Comparison of ENCODE assay signal across 1 cellular context in genomic region chr17:82636626-82637598, GRCh38.
TF ChIP-seq lines count a peak whose summit lies in the region.

No MANE protein-coding gene starts in this region.

TF ChIP-seq in HepG2, 621 proteins besides CTCF, POLR2A, EP300 and RAD21 (continued from another document and continues in another):
- TF ChIP-seq DZIP1 (CRISPR knock-in tag; IDR thresholded peaks at IDR 0.05) (no peak), THYN1 (CRISPR knock-in tag; IDR thresholded peaks at IDR 0.05; ENCODE audit: borderline replicate concordance, low read depth) (no peak), LBX2 (CRISPR knock-in tag; IDR thresholded peaks at IDR 0.05; ENCODE audit: borderline replicate concordance) (no peak), ZNF704 (CRISPR knock-in tag; IDR thresholded peaks at IDR 0.05; ENCODE audit: borderline replicate concordance) (no peak), BCLAF1 (IDR thresholded peaks at IDR 0.05) (no peak), HNRNPK (IDR thresholded peaks at IDR 0.05; ENCODE audit: low read depth, low read length, poor library complexity, severe bottlenecking) (no peak), FOXP1 (IDR thresholded peaks at IDR 0.05) (peak; percentile 54; the same call in 1 of the 2 replicates), FOXP1 (CRISPR knock-in tag; IDR thresholded peaks at IDR 0.05) (peak; percentile 64; the same call in 1 of the 2 replicates), REXO4 (CRISPR knock-in tag; IDR thresholded peaks at IDR 0.05; ENCODE audit: borderline replicate concordance) (no peak), TCF7L2 (IDR thresholded peaks at IDR 0.05; ENCODE audit: low read depth, low read length) (no peak), TFE3 (CRISPR knock-in tag; IDR thresholded peaks at IDR 0.05) (no peak), TSC22D2 (CRISPR knock-in tag; IDR thresholded peaks at IDR 0.05; ENCODE audit: borderline replicate concordance) (no peak), ZBTB14 (CRISPR knock-in tag; IDR thresholded peaks at IDR 0.05) (no peak), CBX2 (IDR thresholded peaks at IDR 0.05; ENCODE audit: low read depth, low read length) (no peak), CBX2 (CRISPR knock-in tag; IDR thresholded peaks at IDR 0.05; ENCODE audit: low read depth) (no peak), SOX5 (CRISPR knock-in tag; IDR thresholded peaks at IDR 0.05; ENCODE audit: borderline replicate concordance) (peak; percentile 69; the same call in 1 of the 2 replicates), CHD4 (IDR thresholded peaks at IDR 0.05; ENCODE audit: borderline replicate concordance, low read length) (no peak), CENPT (CRISPR knock-in tag; IDR thresholded peaks at IDR 0.05; ENCODE audit: low read depth) (no peak), ZNF776 (CRISPR knock-in tag; IDR thresholded peaks at IDR 0.05) (no peak), NR1H2 (CRISPR knock-in tag; IDR thresholded peaks at IDR 0.05; ENCODE audit: borderline replicate concordance, low read depth) (no peak), SIX4 (CRISPR knock-in tag; IDR thresholded peaks at IDR 0.05) (no peak), ZBTB25 (CRISPR knock-in tag; IDR thresholded peaks at IDR 0.05) (no peak), AKNA (CRISPR knock-in tag; IDR thresholded peaks at IDR 0.05; ENCODE audit: borderline replicate concordance) (no peak), SMC3 (IDR thresholded peaks at IDR 0.05; ENCODE audit: low read length) (no peak), JUND (CRISPR knock-in tag; IDR thresholded peaks at IDR 0.05) (no peak), HNRNPLL (IDR thresholded peaks at IDR 0.05; ENCODE audit: low read depth, low read length, poor library complexity, severe bottlenecking) (no peak), ETV5 (CRISPR knock-in tag; IDR thresholded peaks at IDR 0.05; ENCODE audit: borderline replicate concordance) (no peak), GPBP1L1 (CRISPR knock-in tag; IDR thresholded peaks at IDR 0.05) (no peak), SUZ12 (IDR thresholded peaks at IDR 0.05; ENCODE audit: low read depth, low read length) (no peak), TFDP2 (CRISPR knock-in tag; IDR thresholded peaks at IDR 0.05) (no peak), NR2F1 (CRISPR knock-in tag; IDR thresholded peaks at IDR 0.05) (no peak), TGIF2 (CRISPR knock-in tag; IDR thresholded peaks at IDR 0.05) (no peak)
